In genomic region chr3:107045791-107046190, GRCh38 we compare ENCODE assay signal across 27 cellular contexts.
DNase-seq lines count a peak whose midpoint lies in the region; ATAC-seq and TF ChIP-seq lines count a peak whose summit lies in the region.
"Had no signal": no experiment of that assay in that cellular context is flagged by ENCODE, and none has a peak within 500 bp of the region (broad histone marks: within the 10 kb centered on the region; RNA-seq: fewer than 3 reads in every experiment).

No MANE protein-coding gene starts in this region.

- peak overlapping the region; percentile 8 to 73 (median 34) for H3K27ac Mint-ChIP-seq in nephron
- H3K27ac Mint-ChIP-seq: activated naive CD4-positive, alpha-beta T cell treated with anti-CD3 and anti-CD28 coated beads for 36 hours; H9 had no signal

- H3K36me3 ChIP-seq in heart left ventricle: no peaks in the 10 kb centered on the region
- H3K36me3 ChIP-seq in ascending aorta: no peaks in the 10 kb centered on the region
- H3K36me3 ChIP-seq: BLaER1, ovary, upper lobe of left lung had no signal

- TF ChIP-seq POLR2A in heart left ventricle (IDR thresholded peaks at IDR 0.05): no peak

- H3K4me1 Mint-ChIP-seq in nephron: peaks cover 16% of the 10 kb centered on the region
- H3K4me1 Mint-ChIP-seq: H9; naive thymus-derived CD8-positive, alpha-beta T cell had no signal

- H3K27ac ChIP-seq in heart left ventricle: no peak overlapping the region
- H3K27ac ChIP-seq in ascending aorta: no peak overlapping the region
- H3K27ac ChIP-seq: A549, BLaER1, ovary, upper lobe of left lung, VCaP had no signal

- TF ChIP-seq CTCF in heart left ventricle (IDR thresholded peaks at IDR 0.05) (no peak), epithelial cell of esophagus (IDR thresholded peaks at IDR 0.05; ENCODE audit: insufficient read depth, low read depth, low read length, missing control alignments) (no peak), nephron (IDR thresholded peaks at IDR 0.05; ENCODE audit: unreplicated experiment in 3 of 3) (no peak), ascending aorta (IDR thresholded peaks at IDR 0.05) (no peak)

- no peak overlapping the region for H3K4me3 ChIP-seq in heart left ventricle
- no peak overlapping the region for H3K4me3 ChIP-seq in epithelial cell of esophagus (ENCODE audit: low read length)
- H3K4me3 ChIP-seq in ascending aorta: no peak overlapping the region
- H3K4me3 ChIP-seq: A549, BLaER1, ovary, upper lobe of left lung had no signal

- DNase-seq in heart left ventricle: no peak
- no peak for DNase-seq in left cardiac atrium
- peak; percentile 29 for DNase-seq in epithelial cell of esophagus (ENCODE audit: low read depth)
- no peak for DNase-seq in ascending aorta (ENCODE audit: low spot score in 2 of 2)
- no peak for DNase-seq in SKM-1 treated with dmso at 0.1 percent for 144 hours (lab: John Stamatoyannopoulos, UW; ENCODE audit: unreplicated experiment)
- DNase-seq in UCSD-AML1 (lab: John Stamatoyannopoulos, UW; ENCODE audit: unreplicated experiment): no peak
- DNase-seq in SHP77 treated with DMSO at 0.1 percent for 48 hours (lab: John Stamatoyannopoulos, UW): no peak
- DNase-seq: activated CD4-positive, alpha-beta T cell treated with anti-CD3 and anti-CD28 coated beads for 48 hours; activated naive CD4-positive, alpha-beta T cell treated with anti-CD3 and anti-CD28 coated beads for 36 hours; activated T-cell treated with anti-CD3 and anti-CD28 coated beads, Interleukin-2, amount 50 U/mL, for 4 hours; COR-L47; DMS79; H9; kidney glomerular epithelial cell; naive thymus-derived CD8-positive, alpha-beta T cell; NCI-H1694 treated with DMSO at 0.1 percent for 48 hours; NCI-H2171; NCI-H524; ovary; stimulated activated CD4-positive, alpha-beta T cell treated with anti-CD3 and anti-CD28 coated beads, Interleukin-15, amount 100 ng/mL, for 24 hours; T-helper 2 cell; upper lobe of left lung had no signal

- ATAC-seq in heart left ventricle: peak in 3 of 4 donors; percentile 41 to 56 (median 45)
- no peak for ATAC-seq in left cardiac atrium
- ATAC-seq: A549; activated T-cell treated with anti-CD3 and anti-CD28 coated beads, Interleukin-2, amount 50 U/mL, for 4 hours; naive thymus-derived CD8-positive, alpha-beta T cell; sciatic nerve had no signal

- H3K36me3 Mint-ChIP-seq in nephron (ENCODE audit: low read depth): no peaks in the 10 kb centered on the region
- H3K36me3 Mint-ChIP-seq: naive thymus-derived CD8-positive, alpha-beta T cell had no signal

- no peak overlapping the region for H3K4me3 Mint-ChIP-seq in nephron
- H3K4me3 Mint-ChIP-seq: activated naive CD4-positive, alpha-beta T cell treated with anti-CD3 and anti-CD28 coated beads for 36 hours; activated T-cell treated with anti-CD3 and anti-CD28 coated beads, Interleukin-2, amount 50 U/mL, for 4 hours; H9; naive thymus-derived CD8-positive, alpha-beta T cell had no signal

- H3K27me3 ChIP-seq in heart left ventricle (no peaks in the 10 kb centered on the region), ascending aorta (no peaks in the 10 kb centered on the region)
- H3K27me3 ChIP-seq: BLaER1, ovary, upper lobe of left lung had no signal

- H3K27me3 Mint-ChIP-seq in nephron (ENCODE audit: low read depth): no peaks in the 10 kb centered on the region

- peaks cover 0 to 13% (median 0%) of the 10 kb centered on the region in 12 donors for H3K9me3 ChIP-seq in heart left ventricle
- peaks cover 0 to 4% of the 10 kb centered on the region in 2 donors for H3K9me3 ChIP-seq in ascending aorta
- H3K9me3 ChIP-seq: A549, ovary, upper lobe of left lung had no signal

- 31 to 44% (median 36%) methylated on average over 3 of the region's 3 CpGs for WGBS in heart left ventricle, 4 donors

- H3K9me3 Mint-ChIP-seq in nephron: peaks cover 9% of the 10 kb centered on the region
- H3K9me3 Mint-ChIP-seq: activated naive CD4-positive, alpha-beta T cell treated with anti-CD3 and anti-CD28 coated beads for 36 hours; activated T-cell treated with anti-CD3 and anti-CD28 coated beads, Interleukin-2, amount 50 U/mL, for 4 hours had no signal

- H3K4me1 ChIP-seq in heart left ventricle (no peaks in the 10 kb centered on the region), ascending aorta (no peaks in the 10 kb centered on the region)
- H3K4me1 ChIP-seq: A549, BLaER1, upper lobe of left lung had no signal

- intact Hi-C loops in heart left ventricle (cut with DNase I): no loop called here
- intact Hi-C loops in left cardiac atrium (cut with DNase I): no loop called here
- intact Hi-C loops in ascending aorta (cut with DNase I): no loop called here

Comparison
In these comparisons a context has a peak if more than half of its experiments do, and no peak if none do; other contexts are left out.
1. ATAC-seq: peak in heart left ventricle (3 of 4); none in left cardiac atrium (0 of 2).